ENCODE assay signal across 8 cellular contexts in genomic region chr18:62586148-62586774, GRCh38.
A peak's percentile ranks its signal among the peaks of the same experiment; 100 is the strongest.
DNase-seq lines count a peak whose midpoint lies in the region; ATAC-seq and TF ChIP-seq lines count a peak whose summit lies in the region.

No MANE protein-coding gene starts in this region.

- H3K9me3 ChIP-seq in MM.1S (replicated peaks; ENCODE audit: insufficient read depth, low read length) (no peaks in the 10 kb centered on the region), left ventricle myocardium inferior (replicated peaks) (no peaks in the 10 kb centered on the region)

- H3K36me3 ChIP-seq in GM23338 (ENCODE audit: insufficient read depth) (no peaks in the 10 kb centered on the region), MM.1S (replicated peaks; ENCODE audit: insufficient read depth, low read length) (no peaks in the 10 kb centered on the region), left ventricle myocardium inferior (peaks cover 16% of the 10 kb centered on the region)

- no peak overlapping the region for H3K27ac Mint-ChIP-seq in GM23338

- H4K20me1 ChIP-seq in GM23338 (replicated peaks; ENCODE audit: insufficient read depth) (no peaks in the 10 kb centered on the region), MM.1S (ENCODE audit: insufficient read depth, low read length) (no peaks in the 10 kb centered on the region)

- peaks cover 3% of the 10 kb centered on the region for H3K27me3 Mint-ChIP-seq in GM23338 (ENCODE audit: insufficient read depth, low read depth, poor library complexity)

- peaks cover 13% of the 10 kb centered on the region; the same call in 2 of the 3 replicates for H3K36me3 Mint-ChIP-seq in GM23338 (ENCODE audit: low read depth)

- peak; percentile 76 for DNase-seq in ELF-1 (ENCODE audit: low read depth, low spot score)
- DNase-seq in GM23338 (ENCODE audit: low spot score) = peak; percentile 85
- peak; percentile 56 for DNase-seq in MM.1S
- peak; percentile 4 to 31 for DNase-seq in SW 1271 (lab: John Stamatoyannopoulos, UW)
- peak; percentile 59 for DNase-seq in amniotic epithelial cell (ENCODE audit: low read depth)
- DNase-seq in left ventricle myocardium inferior = peak; percentile 78
- DNase-seq in retinal pigment epithelial cell (ENCODE audit: low read depth) = peak; percentile 20
- DNase-seq in NCI-H1048 (lab: John Stamatoyannopoulos, UW) = no peak

- TF ChIP-seq CTCF in GM23338 (conservative IDR thresholded peaks at IDR 0.05; ENCODE audit: low read depth in 2 of 2) (peak; percentile 98), MM.1S (IDR thresholded peaks at IDR 0.05; ENCODE audit: low read length) (peak; percentile 93), left ventricle myocardium inferior (IDR thresholded peaks at IDR 0.05; ENCODE audit: borderline replicate concordance) (peak; percentile 93), retinal pigment epithelial cell (conservative IDR thresholded peaks at IDR 0.05; ENCODE audit: low read depth, low read length) (peak; percentile 95)

- H3K4me3 Mint-ChIP-seq in GM23338 = no peak overlapping the region; the same call in 2 of the 3 replicates

- H3K79me2 ChIP-seq in GM23338 (replicated peaks; ENCODE audit: insufficient read depth) (no peaks in the 10 kb centered on the region), MM.1S (ENCODE audit: low read length) (no peaks in the 10 kb centered on the region)

- H3K27ac ChIP-seq in GM23338 (ENCODE audit: low read depth) (no peak overlapping the region), MM.1S (ENCODE audit: low read length) (no peak overlapping the region), left ventricle myocardium inferior (replicated peaks) (no peak overlapping the region)

- peaks cover 9% of the 10 kb centered on the region; the same call in 2 of the 3 replicates for H3K9me3 Mint-ChIP-seq in GM23338

- H3F3A ChIP-seq in GM23338 (replicated peaks; ENCODE audit: low read depth) (no peaks in the 10 kb centered on the region), MM.1S (ENCODE audit: insufficient read depth, low read length) (no peaks in the 10 kb centered on the region)

- H3K4me1 ChIP-seq in GM23338 (ENCODE audit: insufficient read depth) (peaks cover 8% of the 10 kb centered on the region), MM.1S (ENCODE audit: low read length) (peaks cover 5% of the 10 kb centered on the region; the same call in 1 of the 2 replicates), left ventricle myocardium inferior (peaks cover 33% of the 10 kb centered on the region)

- intact Hi-C loops in left ventricle myocardium inferior (cut with micrococcal nuclease) = loop anchor here (5.0 to 10.0 kb wide), 2 partner anchors 129 to 396 kb away; partner anchors contain the start of gene PHLPP1

- H3K4me2 ChIP-seq in GM23338 (no peak overlapping the region), MM.1S (ENCODE audit: low read depth, low read length) (peak overlapping the region; percentile 37; the same call in 1 of the 2 replicates)

- H2AFZ ChIP-seq in GM23338 (no peak overlapping the region), MM.1S (ENCODE audit: low read length) (peak overlapping the region; percentile 26; the same call in 1 of the 2 replicates)

- no peaks in the 10 kb centered on the region for H3K27me3 ChIP-seq in GM23338 (ENCODE audit: insufficient read depth)
- no peaks in the 10 kb centered on the region; the same call in 1 of the 2 replicates for H3K27me3 ChIP-seq in MM.1S (replicated peaks; ENCODE audit: insufficient read depth, low read length)
- H3K27me3 ChIP-seq in left ventricle myocardium inferior (ENCODE audit: low read depth) = no peaks in the 10 kb centered on the region

- no peaks in the 10 kb centered on the region for H3K9me2 ChIP-seq in GM23338 (ENCODE audit: insufficient read depth)
- H3K9me2 ChIP-seq in MM.1S (replicated peaks; ENCODE audit: insufficient read depth, low read length) = no peaks in the 10 kb centered on the region

- H3K4me1 Mint-ChIP-seq in GM23338 = peaks cover 29% of the 10 kb centered on the region

- no peak overlapping the region for H3K9ac ChIP-seq in MM.1S (ENCODE audit: low read length)

- ATAC-seq in GM23338 = peak; percentile 87

- H3K4me3 ChIP-seq in GM23338 (no peak overlapping the region), MM.1S (ENCODE audit: low read length) (peak overlapping the region; percentile 51), left ventricle myocardium inferior (peak overlapping the region; percentile 17), retinal pigment epithelial cell (ENCODE audit: low read length) (no peak overlapping the region)

TF ChIP-seq in GM23338, 12 proteins besides CTCF, POLR2A, EP300 and RAD21:
- TF ChIP-seq ETS1 (IDR thresholded peaks at IDR 0.05) (no peak), EZH2phosphoT487 (IDR thresholded peaks at IDR 0.05; ENCODE audit: unreplicated experiment) (no peak), ZNF462 (CRISPR knock-in tag; IDR thresholded peaks at IDR 0.05) (no peak), ZNF331 (CRISPR knock-in tag; IDR thresholded peaks at IDR 0.05; ENCODE audit: low read depth) (no peak)

Comparison
In these comparisons a context has a peak if more than half of its experiments do, and no peak if none do; other contexts are left out.
1. H3K4me3 ChIP-seq: peak in MM.1S (single experiment) and left ventricle myocardium inferior (single experiment); none in GM23338 (single experiment) and retinal pigment epithelial cell (single experiment).
2. Peak in every context shown above with its lines, with median percentiles within 50 percentile points of each other: CTCF ChIP-seq.